14 cellular contexts compared by ENCODE assay signal in the genomic region with DNA sequence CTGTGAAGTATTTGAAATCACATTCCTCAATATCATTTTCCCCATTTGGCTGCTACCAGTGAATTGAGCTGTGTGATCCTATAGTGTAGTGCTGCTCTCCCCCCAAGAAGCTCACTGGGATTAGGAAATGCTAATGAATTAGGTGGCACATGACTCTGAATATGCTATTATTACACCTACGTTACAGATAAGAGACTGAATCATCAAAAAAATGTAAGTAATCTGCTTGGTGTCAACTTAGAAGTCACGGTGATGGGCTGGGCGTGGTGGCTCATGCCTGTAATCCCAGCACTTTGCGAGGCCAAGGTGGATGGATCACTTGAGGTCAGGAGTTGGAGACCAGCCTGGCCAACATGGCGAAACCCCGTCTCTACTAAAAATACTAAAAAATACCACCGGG. TPM values are rescaled to one million over a fixed set of nuclear protein-coding genes. Genes with fewer than 3 reads are reported as not detected.
DNase-seq lines count a peak whose midpoint lies in the region; ATAC-seq and TF ChIP-seq lines count a peak whose summit lies in the region.
"Had no signal": no experiment of that assay in that cellular context is flagged by ENCODE, and none has a peak within 500 bp of the region (broad histone marks: within the 10 kb centered on the region; RNA-seq: fewer than 3 reads in every experiment).

No MANE protein-coding gene starts in this region.

- H3K27ac Mint-ChIP-seq in GM23338 = no peak overlapping the region
- H3K27ac Mint-ChIP-seq: B cell; CD4-positive, alpha-beta memory T cell had no signal

- no peak overlapping the region for H3K4me3 Mint-ChIP-seq in GM23338
- H3K4me3 Mint-ChIP-seq: B cell; CD4-positive, alpha-beta memory T cell had no signal

- CTCF ChIA-PET in HEK293 (lab: Yijun Ruan, JAX) = interaction anchor here (0.6 to 3.5 kb wide), 9 partner anchors 9 to 642 kb away, joined by 3 to 11 read pairs (median 3); a partner anchor contains a TSS

- H4K8ac ChIP-seq in trophoblast cell (ENCODE audit: low read depth, low read length) = no peak overlapping the region

- no peaks in the 10 kb centered on the region for H3K9me3 Mint-ChIP-seq in GM23338
- H3K9me3 Mint-ChIP-seq: CD4-positive, alpha-beta memory T cell had no signal

- H2BK12ac ChIP-seq in trophoblast cell (ENCODE audit: low read length) = no peak overlapping the region

- no peak overlapping the region for H3K18ac ChIP-seq in trophoblast cell (ENCODE audit: low read length)

- no peaks in the 10 kb centered on the region for H3K36me3 ChIP-seq in HEK293 (ENCODE audit: control insufficient read depth in 2 of 2, insufficient read depth in 1 of 2, low read length in 2 of 2)
- H3K36me3 ChIP-seq in RWPE2 (ENCODE audit: low read depth) = no peaks in the 10 kb centered on the region
- no peaks in the 10 kb centered on the region for H3K36me3 ChIP-seq in trophoblast cell (ENCODE audit: control insufficient read depth in 1 of 2, insufficient read depth in 2 of 2, low read length in 2 of 2)
- H3K36me3 ChIP-seq in GM23338 (ENCODE audit: insufficient read depth) = no peaks in the 10 kb centered on the region

- H3K4ac ChIP-seq in trophoblast cell (ENCODE audit: low read depth, low read length) = no peak overlapping the region

- H3K4me1 ChIP-seq in HEK293 (ENCODE audit: control insufficient read depth, insufficient read depth, low read length) (no peaks in the 10 kb centered on the region), RWPE2 (ENCODE audit: insufficient read depth, poor library complexity, severe bottlenecking) (no peaks in the 10 kb centered on the region), trophoblast cell (ENCODE audit: control insufficient read depth in 1 of 2, insufficient read depth in 2 of 2, low read length in 2 of 2) (no peaks in the 10 kb centered on the region), GM23338 (ENCODE audit: insufficient read depth) (peaks cover 11% of the 10 kb centered on the region; the same call in 1 of the 2 replicates)

- ATAC-seq in RWPE2 (ENCODE audit: low read depth) (peak; percentile 48), GM23338 (no peak)
- ATAC-seq: GM12878 had no signal

- no CpG with 5 or more reads among the region's 7 CpGs for WGBS in trophoblast cell (ENCODE audit: extremely low coverage, insufficient coverage, insufficient read length)

- H3F3A ChIP-seq in GM23338 (replicated peaks; ENCODE audit: low read depth) = no peaks in the 10 kb centered on the region

- H4K12ac ChIP-seq in trophoblast cell (ENCODE audit: low read depth, low read length) = no peak overlapping the region

- H3K23ac ChIP-seq in trophoblast cell (ENCODE audit: low read length) = no peak overlapping the region

- H4K91ac ChIP-seq in trophoblast cell (ENCODE audit: low read depth, low read length) = no peak overlapping the region

- H3K36me3 Mint-ChIP-seq in GM23338 (ENCODE audit: low read depth) = no peaks in the 10 kb centered on the region
- H3K36me3 Mint-ChIP-seq: CD4-positive, alpha-beta memory T cell had no signal

- H3K79me2 ChIP-seq in trophoblast cell (ENCODE audit: control insufficient read depth, insufficient read depth, low read length, poor library complexity) (no peaks in the 10 kb centered on the region), GM23338 (replicated peaks; ENCODE audit: insufficient read depth) (no peaks in the 10 kb centered on the region)

- H3K4me1 Mint-ChIP-seq in GM23338 = peaks cover 10% of the 10 kb centered on the region
- H3K4me1 Mint-ChIP-seq: B cell; CD4-positive, alpha-beta memory T cell had no signal

- no peak overlapping the region for H2BK5ac ChIP-seq in trophoblast cell (ENCODE audit: low read depth, low read length, poor library complexity)

- peaks cover 3% of the 10 kb centered on the region for H3K27me3 Mint-ChIP-seq in GM23338 (ENCODE audit: insufficient read depth, low read depth, poor library complexity)

- no peaks in the 10 kb centered on the region for H4K20me1 ChIP-seq in GM23338 (replicated peaks; ENCODE audit: insufficient read depth)

- H3K9me2 ChIP-seq in GM23338 (ENCODE audit: insufficient read depth) = no peaks in the 10 kb centered on the region

- H2AFZ ChIP-seq in trophoblast cell (ENCODE audit: insufficient read depth, low read length, poor library complexity) (no peak overlapping the region), GM23338 (no peak overlapping the region)

- H3K27ac ChIP-seq in HEK293 (ENCODE audit: extremely low read depth, low read depth, low read length) (no peak overlapping the region), RWPE2 (ENCODE audit: poor library complexity, severe bottlenecking) (no peak overlapping the region), trophoblast cell (ENCODE audit: low read depth, low read length) (no peak overlapping the region), GM23338 (ENCODE audit: low read depth) (no peak overlapping the region)

- H3K27me3 ChIP-seq in RWPE2 (ENCODE audit: insufficient read depth, poor library complexity, severe bottlenecking) = no peaks in the 10 kb centered on the region
- no peaks in the 10 kb centered on the region for H3K27me3 ChIP-seq in trophoblast cell (ENCODE audit: insufficient read depth, low read length)
- H3K27me3 ChIP-seq in GM23338 (ENCODE audit: insufficient read depth) = no peaks in the 10 kb centered on the region

- H2BK120ac ChIP-seq in trophoblast cell (ENCODE audit: insufficient read depth, low read length, poor library complexity) = no peak overlapping the region

- H3K4me3 ChIP-seq in HEK293 (ENCODE audit: low read depth, low read length) = no peak overlapping the region
- H3K4me3 ChIP-seq in RWPE2 (ENCODE audit: severe bottlenecking) = no peak overlapping the region
- H3K4me3 ChIP-seq in epithelial cell of esophagus (ENCODE audit: low read length) = no peak overlapping the region
- H3K4me3 ChIP-seq in trophoblast cell (ENCODE audit: low read depth, low read length) = no peak overlapping the region
- no peak overlapping the region for H3K4me3 ChIP-seq in GM23338
- H3K4me3 ChIP-seq: GM12878 had no signal

- POLR2A ChIA-PET in HEK293 (lab: Yijun Ruan, JAX) = no interaction called here

- no peaks in the 10 kb centered on the region for H3K9me3 ChIP-seq in HEK293 (ENCODE audit: control insufficient read depth, insufficient read depth, low read depth, low read length)
- H3K9me3 ChIP-seq in RWPE2 (ENCODE audit: severe bottlenecking) = no peaks in the 10 kb centered on the region
- H3K9me3 ChIP-seq in trophoblast cell (ENCODE audit: insufficient read depth, low read depth, low read length) = peaks cover 3% of the 10 kb centered on the region

- no peak overlapping the region for H3K4me2 ChIP-seq in trophoblast cell (ENCODE audit: low read length)
- no peak overlapping the region for H3K4me2 ChIP-seq in GM23338

- H3K79me1 ChIP-seq in trophoblast cell (ENCODE audit: low read length) = no peaks in the 10 kb centered on the region

- no peak overlapping the region for H3K9ac ChIP-seq in trophoblast cell (ENCODE audit: low read length)

- no peak overlapping the region for H2AK5ac ChIP-seq in trophoblast cell (ENCODE audit: low read length)

- DNase-seq in RWPE2 (ENCODE audit: low spot score) = no peak
- DNase-seq in epithelial cell of esophagus (ENCODE audit: low read depth) = peak; percentile 20
- DNase-seq in trophoblast cell = peak; percentile 44 to 70
- no peak for DNase-seq in CD1c-positive myeloid dendritic cell (ENCODE audit: extremely low spot score)
- no peak for DNase-seq in OCI-M2 (lab: John Stamatoyannopoulos, UW; ENCODE audit: unreplicated experiment)
- no peak for DNase-seq in GM23338 (ENCODE audit: low spot score)
- DNase-seq in NCI-H187 treated with DMSO at 0.1 percent for 48 hours (lab: John Stamatoyannopoulos, UW) = no peak
- DNase-seq: C1 segment of cervical spinal cord; CD4-positive, alpha-beta memory T cell; DMS79; HCEC 1CT had no signal

- TF ChIP-seq CTCF in HEK293 (tag by site-specific recombination; IDR thresholded peaks at IDR 0.05) (no peak), RWPE2 (IDR thresholded peaks at IDR 0.05; ENCODE audit: poor library complexity, severe bottlenecking) (no peak), epithelial cell of esophagus (IDR thresholded peaks at IDR 0.05; ENCODE audit: insufficient read depth, low read depth, low read length, missing control alignments) (no peak), GM23338 (conservative IDR thresholded peaks at IDR 0.05; ENCODE audit: low read depth in 2 of 2) (no peak)

- no peak overlapping the region for H3K14ac ChIP-seq in trophoblast cell (ENCODE audit: low read length)

TF ChIP-seq in HEK293, 187 proteins besides CTCF, POLR2A, EP300 and RAD21 (continues in another document):
- TF ChIP-seq SP7 (tag by site-specific recombination; IDR thresholded peaks at IDR 0.05) = peak; percentile 35; the same call in 1 of the 2 replicates
- TF ChIP-seq ZFHX2 (tag by site-specific recombination; conservative IDR thresholded peaks at IDR 0.05) = 0 out of 2 replicates have a peak, but pooled peaks have one; percentile 22
- no peak for TF ChIP-seq ZEB2 (tag by site-specific recombination; IDR thresholded peaks at IDR 0.05)
- TF ChIP-seq OSR2 (tag by site-specific recombination; IDR thresholded peaks at IDR 0.05) = peak; percentile 34; the same call in 1 of the 2 replicates
- peak; percentile 74 for TF ChIP-seq MYNN (tag by site-specific recombination; IDR thresholded peaks at IDR 0.05; ENCODE audit: borderline replicate concordance)

RNA-seq across cellular contexts. Expression of a gene that starts 34.6 kb away (rescaled TPM):
- polyA plus RNA-seq in trophoblast cell (2013) = 5.9 and 6.1 TPM in 2 replicates
- total RNA-seq in GM23338 (2014; rRNA removed; shearing (Covaris generic)) = 2.9 and 3.5 TPM in 2 replicates
- 0.73 and 0.74 TPM in 2 replicates for polyA plus RNA-seq in GM23338 (2016; fragmentation: Nextera tagmentation; extraction: Ambion mirVana)

Comparison
In these comparisons a context has a peak if more than half of its experiments do, and no peak if none do; other contexts are left out.
1. DNase-seq: peak in epithelial cell of esophagus (single experiment) and trophoblast cell (2 of 2); none in RWPE2 (single experiment), CD1c-positive myeloid dendritic cell (single experiment), OCI-M2 (single experiment), GM23338 (single experiment) and NCI-H187 treated with DMSO at 0.1 percent for 48 hours (single experiment).